In the genomic region with DNA sequence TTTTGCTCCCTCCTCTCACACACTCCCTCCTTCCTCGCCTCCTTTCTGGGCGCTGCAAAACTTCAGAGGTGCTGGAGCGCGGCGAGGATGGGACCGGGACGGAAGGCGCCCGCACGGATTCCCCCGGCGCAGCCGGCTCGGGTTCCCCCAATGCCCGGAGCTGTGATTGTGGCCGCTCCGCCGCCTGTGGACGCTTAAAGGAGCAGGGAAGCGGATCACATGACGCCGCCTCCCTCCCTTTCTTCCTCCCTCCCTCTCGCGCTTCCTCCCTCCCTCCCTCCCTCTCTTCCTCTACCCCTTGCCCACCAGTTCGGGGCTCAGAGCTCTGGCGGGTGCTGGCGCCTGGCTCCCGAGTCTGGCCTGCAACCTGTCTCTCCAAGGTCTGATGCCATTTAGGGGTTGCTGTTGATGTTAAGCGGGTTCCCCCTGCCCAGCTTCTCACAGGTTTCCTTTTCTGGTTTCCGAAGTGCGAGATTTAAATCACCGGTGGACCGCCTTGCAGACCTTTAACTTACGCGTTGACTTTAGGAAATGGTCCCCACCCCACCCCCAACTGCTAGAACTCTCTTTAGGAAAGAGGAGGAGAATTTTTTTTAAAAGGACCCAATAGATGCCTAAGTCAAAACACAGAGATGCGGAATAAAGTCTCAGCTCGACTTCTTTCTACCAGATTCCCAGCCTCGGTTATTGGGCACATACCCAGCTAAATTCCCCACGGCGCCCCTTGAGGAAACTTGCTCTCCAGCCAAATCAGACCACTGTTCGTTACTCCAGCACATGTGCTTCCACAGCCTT, we compare ENCODE assay signal across 9 cellular contexts. TPM values are rescaled to one million over a fixed set of nuclear protein-coding genes. Genes with fewer than 3 reads are reported as not detected.
DNase-seq lines count a peak whose midpoint lies in the region; ATAC-seq, FAIRE-seq and TF ChIP-seq lines count a peak whose summit lies in the region.
"Had no signal": no experiment of that assay in that cellular context is flagged by ENCODE, and none has a peak within 500 bp of the region (broad histone marks: within the 10 kb centered on the region; RNA-seq: fewer than 3 reads in every experiment).

A gene (minus strand): TSS at position 170 of the 795 bp plus-strand sequence. CDS start 224 bp downstream, outside the sequence.

- H3K9me3 ChIP-seq in skeletal muscle tissue (ENCODE audit: control insufficient read depth in 3 of 3, low read length in 3 of 3), result no peaks in the 10 kb centered on the region

- peak within 1 kb of the TSS; percentile 90 for H3K4me3 Mint-ChIP-seq in chondrocyte (ENCODE audit: unreplicated experiment)

- H3K27me3 ChIP-seq in skeletal muscle tissue (ENCODE audit: control insufficient read depth in 3 of 3, insufficient read depth in 3 of 3, low read length in 3 of 3), result no peaks in the 10 kb centered on the region

- H3K36me3 ChIP-seq in skeletal muscle tissue (ENCODE audit: control insufficient read depth in 3 of 3, insufficient read depth in 3 of 3, low read length in 3 of 3), result no peaks in the 10 kb centered on the region

- H3K9me3 Mint-ChIP-seq in chondrocyte (ENCODE audit: low read depth), result no peaks in the 10 kb centered on the region

- H3K4me1 ChIP-seq in skeletal muscle tissue (ENCODE audit: control insufficient read depth in 3 of 3, insufficient read depth in 3 of 3, low read length in 3 of 3), result peaks cover 12 to 20% (median 12%) of the 10 kb centered on the region in 3 donors

- no peak for FAIRE-seq in GM12891 (lab: Jason Lieb, UNC)
- FAIRE-seq: endometrium had no signal

- no peak for ATAC-seq in HG03135 (IDR thresholded peaks at IDR 0.05; ENCODE audit: unreplicated experiment)

- peak within 1 kb of the TSS; percentile 84 to 98 (median 93) for H3K4me3 ChIP-seq in skeletal muscle tissue (ENCODE audit: low read length in 3 of 3)

- H3K9ac ChIP-seq in skeletal muscle tissue (ENCODE audit: low read depth in 1 of 3, low read length in 3 of 3), result peak within 1 kb of the TSS; percentile 91 to 97 (median 93)

- no peaks in the 10 kb centered on the region for H3K36me3 Mint-ChIP-seq in chondrocyte (ENCODE audit: low read depth)

- DNase-seq in SKM-1 treated with dmso at 0.1 percent for 144 hours (lab: John Stamatoyannopoulos, UW; ENCODE audit: unreplicated experiment) (peak; percentile 49), SKM-1 (lab: John Stamatoyannopoulos, UW; ENCODE audit: unreplicated experiment) (no peak), NCI-H460 (ENCODE audit: extremely low read depth, low read depth) (peak; percentile 50), chondrocyte (ENCODE audit: low spot score) (peak; percentile 93), islet precursor cell (peak; percentile 92), GM12891 (ENCODE audit: insufficient read length, low spot score) (no peak)

- H3K4me1 Mint-ChIP-seq in chondrocyte (ENCODE audit: low read depth), result peaks cover 40% of the 10 kb centered on the region

- H3K27ac Mint-ChIP-seq in chondrocyte (ENCODE audit: unreplicated experiment), result peak within 1 kb of the TSS; percentile 94

- peak within 1 kb of the TSS; percentile 86 for H3K27ac ChIP-seq in skeletal muscle tissue (ENCODE audit: low read depth, low read length)

- peak; percentile 31 for TF ChIP-seq CTCF in chondrocyte (IDR thresholded peaks at IDR 0.05)

- no peak for TF ChIP-seq POLR2A in GM12891 (IDR thresholded peaks at IDR 0.05; ENCODE audit: low read depth, low read length)

- no peaks in the 10 kb centered on the region for H3K27me3 Mint-ChIP-seq in chondrocyte (ENCODE audit: low read depth)

TF ChIP-seq in GM12891, 5 proteins besides CTCF, POLR2A, EP300 and RAD21:
- TF ChIP-seq TAF1 (IDR thresholded peaks at IDR 0.05; ENCODE audit: low read depth, low read length), result no peak
- no peak for TF ChIP-seq POLR2AphosphoS5 (IDR thresholded peaks at IDR 0.05; ENCODE audit: low read depth, low read length)
- no peak for TF ChIP-seq SPI1 (IDR thresholded peaks at IDR 0.05; ENCODE audit: low read depth, low read length)
- TF ChIP-seq PAX5 (IDR thresholded peaks at IDR 0.05; ENCODE audit: insufficient read depth, low read length, severe bottlenecking), result no peak
- no peak for TF ChIP-seq POU2F2 (IDR thresholded peaks at IDR 0.05; ENCODE audit: low read depth, low read length)

RNA-seq across cellular contexts. Expression of the gene that starts here (rescaled TPM):
- 21.7 and 27.3 TPM in 2 replicates for total RNA-seq in NCI-H460 (2014; rRNA removed; shearing (Covaris generic))
- 18.6 and 30.4 TPM in 2 replicates for polyA plus RNA-seq in NCI-H460 (2014; cell fraction: nucleus; rRNA removed)
- total RNA-seq in chondrocyte (149 to 207 TPM (median 160 TPM) in 3 replicates), skeletal muscle tissue (68.9 TPM)
- polyA plus RNA-seq in GM12891 (2012; ENCODE audit: low read depth, missing spikeins), result 0.09 TPM

Comparison
In these comparisons a context has a peak if more than half of its experiments do, and no peak if none do; other contexts are left out.
1. DNase-seq: peak in SKM-1 treated with dmso at 0.1 percent for 144 hours (single experiment), NCI-H460 (single experiment), chondrocyte (single experiment) and islet precursor cell (single experiment); none in SKM-1 (single experiment) and GM12891 (single experiment).